In genomic region chr1:195071461-195071860, GRCh38 we compare ENCODE assay signal across 21 cellular contexts.
A peak's percentile ranks its signal among the peaks of the same experiment; 100 is the strongest.
DNase-seq lines count a peak whose midpoint lies in the region; ATAC-seq, FAIRE-seq and TF ChIP-seq lines count a peak whose summit lies in the region.
"Had no signal": no experiment of that assay in that cellular context is flagged by ENCODE, and none has a peak within 500 bp of the region (broad histone marks: within the 10 kb centered on the region; RNA-seq: fewer than 3 reads in every experiment).

No MANE protein-coding gene starts in this region.

- FAIRE-seq in D721Med (lab: Jason Lieb, UNC) (peak; percentile 56), GM19239 (lab: Jason Lieb, UNC) (no peak)
- FAIRE-seq: A549, H1 had no signal

- ATAC-seq in GM18867 (IDR thresholded peaks at IDR 0.05; ENCODE audit: unreplicated experiment) (peak; percentile 96), GM21390 (IDR thresholded peaks at IDR 0.05; ENCODE audit: unreplicated experiment) (peak; percentile 66), HG03460 (IDR thresholded peaks at IDR 0.05; ENCODE audit: unreplicated experiment) (no peak), HG03457 (IDR thresholded peaks at IDR 0.05; ENCODE audit: unreplicated experiment) (no peak)
- ATAC-seq: A549 had no signal

- H3K9me3 ChIP-seq in MM.1S (replicated peaks; ENCODE audit: insufficient read depth, low read length) = no peaks in the 10 kb centered on the region
- H3K9me3 ChIP-seq: A549, Caco-2 had no signal

- peak overlapping the region; percentile 21 for H3K4me3 ChIP-seq in MM.1S (ENCODE audit: low read length)
- H3K4me3 ChIP-seq: A549 had no signal

- H3K4me2 ChIP-seq in MM.1S (ENCODE audit: low read depth, low read length) = peak overlapping the region; percentile 56
- H3K4me2 ChIP-seq: A549 had no signal

- H3K4me1 ChIP-seq in MM.1S (ENCODE audit: low read length) = peaks cover 14% of the 10 kb centered on the region
- H3K4me1 ChIP-seq: A549, Caco-2 had no signal

- H4K20me1 ChIP-seq in MM.1S (ENCODE audit: insufficient read depth, low read length) = no peaks in the 10 kb centered on the region

- DNase-seq in D721Med (ENCODE audit: insufficient read length, low spot score) (no peak), MM.1S (peak; percentile 59), OCI-M1 (lab: John Stamatoyannopoulos, UW) (no peak), GM19239 (ENCODE audit: insufficient read length, low spot score) (no peak)
- DNase-seq: AML-193; Caco-2; CD4-positive, alpha-beta T cell; DMS153; DMS79; GDM1; H9; Kasumi-1; KG1 had no signal

- no peaks in the 10 kb centered on the region for H3K36me3 ChIP-seq in MM.1S (replicated peaks; ENCODE audit: insufficient read depth, low read length)

- TF ChIP-seq CTCF in D721Med (IDR thresholded peaks at IDR 0.05; ENCODE audit: insufficient read depth, missing control alignments) (no peak), MM.1S (IDR thresholded peaks at IDR 0.05; ENCODE audit: low read length) (no peak)

- H3K27ac ChIP-seq in MM.1S (ENCODE audit: low read length) = peak overlapping the region; percentile 36; the same call in 1 of the 2 replicates
- H3K27ac ChIP-seq: 22Rv1, A549, C4-2B had no signal

- peak overlapping the region; percentile 10; the same call in 1 of the 2 replicates for H3K9ac ChIP-seq in MM.1S (ENCODE audit: low read length)

- peak overlapping the region; percentile 50 for H2AFZ ChIP-seq in MM.1S (ENCODE audit: low read length)

- no peaks in the 10 kb centered on the region for H3K79me2 ChIP-seq in MM.1S (ENCODE audit: low read length)

- H3K27me3 ChIP-seq in MM.1S (replicated peaks; ENCODE audit: insufficient read depth, low read length) = no peaks in the 10 kb centered on the region

- peaks cover 9% of the 10 kb centered on the region for H3F3A ChIP-seq in MM.1S (ENCODE audit: insufficient read depth, low read length)

- H3K9me2 ChIP-seq in MM.1S (replicated peaks; ENCODE audit: insufficient read depth, low read length) = no peaks in the 10 kb centered on the region

Comparison
In these comparisons a context has a peak if more than half of its experiments do, and no peak if none do; other contexts are left out.
1. ATAC-seq: peak in GM18867 (single experiment) and GM21390 (single experiment); none in HG03460 (single experiment) and HG03457 (single experiment).